ENCODE assay signal across 9 cellular contexts in genomic region chr16:11784048-11784780, GRCh38. TPM values are rescaled to one million over a fixed set of nuclear protein-coding genes. Genes with fewer than 3 reads are reported as not detected.
DNase-seq lines count a peak whose midpoint lies in the region; TF ChIP-seq lines count a peak whose summit lies in the region.
"Had no signal": no experiment of that assay in that cellular context is flagged by ENCODE, and none has a peak within 500 bp of the region (broad histone marks: within the 10 kb centered on the region; RNA-seq: fewer than 3 reads in every experiment).

No MANE protein-coding gene starts in this region.

- H3K79me2 ChIP-seq in MM.1S (ENCODE audit: low read length), result peaks cover 94% of the 10 kb centered on the region
- peaks cover 88% of the 10 kb centered on the region for H3K79me2 ChIP-seq in osteoblast (ENCODE audit: insufficient read depth, low read length)
- H3K79me2 ChIP-seq in PC-9 (ENCODE audit: low read depth), result peaks cover 47% of the 10 kb centered on the region

- H3K9me3 ChIP-seq in MM.1S (replicated peaks; ENCODE audit: insufficient read depth, low read length) (no peaks in the 10 kb centered on the region), osteoblast (ENCODE audit: low read depth, low read length) (no peaks in the 10 kb centered on the region), PC-9 (ENCODE audit: insufficient read depth, low read depth) (no peaks in the 10 kb centered on the region)

- POLR2A ChIA-PET in HEK293T (lab: Yijun Ruan, JAX), result interaction anchor here (0.9 to 1.7 kb wide), 2 partner anchors 14 to 41 kb away, joined by 3 to 4 read pairs; partner anchors contain the start of gene TXNDC11
- POLR2A ChIA-PET in PC-9 (lab: Charles Lee; ENCODE audit: unreplicated experiment), result interaction anchor here (0.6 to 0.7 kb wide), 2 partner anchors 27 to 74 kb away, joined by 3 read pairs; no protein-coding TSS in a partner anchor

- H3K36me3 ChIP-seq in MM.1S (replicated peaks; ENCODE audit: insufficient read depth, low read length), result no peaks in the 10 kb centered on the region
- H3K36me3 ChIP-seq in osteoblast (ENCODE audit: insufficient read depth, low read length), result peaks cover 13% of the 10 kb centered on the region
- peaks cover 2% of the 10 kb centered on the region; the same call in 1 of the 2 replicates for H3K36me3 ChIP-seq in PC-9 (ENCODE audit: low read depth)

- DNase-seq in AG20443 (ENCODE audit: low spot score) (peak; percentile 36), MM.1S (no peak), dorsolateral prefrontal cortex (no peak), osteoblast (ENCODE audit: insufficient read length, low spot score, missing footprints) (no peak), HEK293T (ENCODE audit: extremely low spot score) (no peak), NCI-H774 (lab: John Stamatoyannopoulos, UW) (no peak), NCI-H345 (lab: John Stamatoyannopoulos, UW) (no peak), PC-9 (no peak)
- DNase-seq: MV-4-11 had no signal

- H3K4me3 ChIP-seq in MM.1S (ENCODE audit: low read length), result peak overlapping the region; percentile 36
- peak overlapping the region in 2 of 59 donors; percentile 6 to 29 for H3K4me3 ChIP-seq in dorsolateral prefrontal cortex
- peak overlapping the region; percentile 52 for H3K4me3 ChIP-seq in osteoblast (ENCODE audit: insufficient read depth, low read length)
- H3K4me3 ChIP-seq in PC-9, result no peak overlapping the region

- H4K20me1 ChIP-seq in MM.1S (ENCODE audit: insufficient read depth, low read length), result peaks cover 4% of the 10 kb centered on the region; the same call in 1 of the 2 replicates
- H4K20me1 ChIP-seq in osteoblast (ENCODE audit: insufficient read depth, low read length), result peaks cover 3% of the 10 kb centered on the region
- H4K20me1 ChIP-seq in PC-9 (ENCODE audit: insufficient read depth), result peaks cover 43% of the 10 kb centered on the region

- H3K27me3 ChIP-seq in MM.1S (replicated peaks; ENCODE audit: insufficient read depth, low read length), result no peaks in the 10 kb centered on the region
- no peaks in the 10 kb centered on the region for H3K27me3 ChIP-seq in dorsolateral prefrontal cortex
- H3K27me3 ChIP-seq in osteoblast (ENCODE audit: insufficient read depth, low read length), result no peaks in the 10 kb centered on the region
- no peaks in the 10 kb centered on the region for H3K27me3 ChIP-seq in PC-9 (ENCODE audit: insufficient read depth, low read depth)

- H3K9me2 ChIP-seq in MM.1S (replicated peaks; ENCODE audit: insufficient read depth, low read length) (no peaks in the 10 kb centered on the region), PC-9 (ENCODE audit: insufficient read depth) (no peaks in the 10 kb centered on the region)

- peaks cover 19% of the 10 kb centered on the region for H3F3A ChIP-seq in MM.1S (ENCODE audit: insufficient read depth, low read length)
- peaks cover 4% of the 10 kb centered on the region; the same call in 1 of the 2 replicates for H3F3A ChIP-seq in PC-9 (ENCODE audit: insufficient read depth, low read depth)

- H3K4me2 ChIP-seq in MM.1S (ENCODE audit: low read depth, low read length) (peak overlapping the region; percentile 62), osteoblast (ENCODE audit: insufficient read depth, low read length) (peak overlapping the region; percentile 79), PC-9 (no peak overlapping the region)

- H3K4me1 ChIP-seq in MM.1S (ENCODE audit: low read length), result peaks cover 20% of the 10 kb centered on the region
- H3K4me1 ChIP-seq in osteoblast (ENCODE audit: insufficient read depth, low read length), result peaks cover 24% of the 10 kb centered on the region
- H3K4me1 ChIP-seq in PC-9 (replicated peaks; ENCODE audit: insufficient read depth), result no peaks in the 10 kb centered on the region

- CTCF ChIA-PET in HEK293T (lab: Yijun Ruan, JAX), result no interaction called here
- CTCF ChIA-PET in PC-9 (lab: Charles Lee), result no interaction called here

- no peak for TF ChIP-seq CTCF in MM.1S (IDR thresholded peaks at IDR 0.05; ENCODE audit: low read length)
- TF ChIP-seq CTCF in dorsolateral prefrontal cortex (IDR thresholded peaks at IDR 0.05 in 54 of 56, conservative IDR thresholded peaks at IDR 0.05 in 2 of 56; ENCODE audit: low read depth in 1 of 56, partially characterized antibody in 56 of 56), result no peak
- TF ChIP-seq CTCF in osteoblast (IDR thresholded peaks at IDR 0.05; ENCODE audit: extremely low read depth, low read depth, low read length), result no peak
- TF ChIP-seq CTCF in PC-9 (conservative IDR thresholded peaks at IDR 0.05), result no peak

- BruUV-seq in PC-9 (replicated peaks; lab: Mats Ljungman, UMichigan), result no TSS peak

- peak overlapping the region; percentile 26; the same call in 1 of the 2 replicates for H3K9ac ChIP-seq in MM.1S (ENCODE audit: low read length)

- intact Hi-C loops in dorsolateral prefrontal cortex (cut with DNase I), result loop anchor here (5.0 kb wide), 1 partner anchor 42 kb away; the partner anchor contains the start of gene TXNDC11 (in 2 of the 2)
- intact Hi-C loops in PC-9 (cut with micrococcal nuclease; ENCODE audit: unreplicated experiment), result no loop called here

- H2AFZ ChIP-seq in MM.1S (ENCODE audit: low read length), result no peak overlapping the region
- H2AFZ ChIP-seq in osteoblast (ENCODE audit: low read length), result no peak overlapping the region
- H2AFZ ChIP-seq in PC-9, result no peak overlapping the region

- H3K27ac ChIP-seq in MM.1S (ENCODE audit: low read length) (peak overlapping the region; percentile 80; the same call in 1 of the 2 replicates), dorsolateral prefrontal cortex (peak overlapping the region in 36 of 59 donors; percentile 8 to 87 (median 77)), osteoblast (ENCODE audit: low read depth, low read length) (peak overlapping the region; percentile 79), PC-9 (no peak overlapping the region; the same call in 1 of the 2 replicates)

TF ChIP-seq in HEK293T, 16 proteins besides CTCF, POLR2A, EP300 and RAD21:
- no peak for TF ChIP-seq LEF1 (IDR thresholded peaks at IDR 0.05; ENCODE audit: borderline replicate concordance)
- TF ChIP-seq NFRKB (IDR thresholded peaks at IDR 0.05), result no peak
- TF ChIP-seq FOXK2 (IDR thresholded peaks at IDR 0.05), result no peak
- TF ChIP-seq BHLHE40 (IDR thresholded peaks at IDR 0.05; ENCODE audit: borderline replicate concordance), result no peak
- TF ChIP-seq ARNT (IDR thresholded peaks at IDR 0.05), result no peak
- TF ChIP-seq FOXA1 (IDR thresholded peaks at IDR 0.05), result no peak
- no peak for TF ChIP-seq SP1 (IDR thresholded peaks at IDR 0.05)
- TF ChIP-seq ELF4 (IDR thresholded peaks at IDR 0.05), result no peak
- no peak for TF ChIP-seq FOXM1 (IDR thresholded peaks at IDR 0.05; ENCODE audit: borderline replicate concordance)
- TF ChIP-seq TARDBP (IDR thresholded peaks at IDR 0.05), result no peak
- no peak for TF ChIP-seq SUZ12 (IDR thresholded peaks at IDR 0.05)
- TF ChIP-seq HDGF (IDR thresholded peaks at IDR 0.05; ENCODE audit: borderline replicate concordance), result no peak
- TF ChIP-seq ZNF384 (IDR thresholded peaks at IDR 0.05), result no peak
- no peak for TF ChIP-seq CTBP1 (IDR thresholded peaks at IDR 0.05; ENCODE audit: borderline replicate concordance)
- TF ChIP-seq PKNOX1 (IDR thresholded peaks at IDR 0.05), result no peak
- no peak for TF ChIP-seq L3MBTL2 (conservative IDR thresholded peaks at IDR 0.05)

RNA-seq across cellular contexts. Expression of gene ZC3H7A, which starts 12.8 kb away (rescaled TPM):
- total RNA-seq in dorsolateral prefrontal cortex (10 to 100 TPM; 40.0 to 83.3 (median 56.8) TPM), osteoblast (39.8 and 45.7 TPM in 2 replicates), PC-9 (2021) (52.3 and 63.5 TPM in 2 replicates)

RNA-seq across cellular contexts. Expression of gene TXNDC11, which starts 41.6 kb away (rescaled TPM):
- total RNA-seq in dorsolateral prefrontal cortex (10 to 100 TPM; 16.0 to 38.5 (median 26.0) TPM), osteoblast (26.1 and 28.3 TPM in 2 replicates), PC-9 (2021) (30.9 and 40.9 TPM in 2 replicates)
